In the genomic region with DNA sequence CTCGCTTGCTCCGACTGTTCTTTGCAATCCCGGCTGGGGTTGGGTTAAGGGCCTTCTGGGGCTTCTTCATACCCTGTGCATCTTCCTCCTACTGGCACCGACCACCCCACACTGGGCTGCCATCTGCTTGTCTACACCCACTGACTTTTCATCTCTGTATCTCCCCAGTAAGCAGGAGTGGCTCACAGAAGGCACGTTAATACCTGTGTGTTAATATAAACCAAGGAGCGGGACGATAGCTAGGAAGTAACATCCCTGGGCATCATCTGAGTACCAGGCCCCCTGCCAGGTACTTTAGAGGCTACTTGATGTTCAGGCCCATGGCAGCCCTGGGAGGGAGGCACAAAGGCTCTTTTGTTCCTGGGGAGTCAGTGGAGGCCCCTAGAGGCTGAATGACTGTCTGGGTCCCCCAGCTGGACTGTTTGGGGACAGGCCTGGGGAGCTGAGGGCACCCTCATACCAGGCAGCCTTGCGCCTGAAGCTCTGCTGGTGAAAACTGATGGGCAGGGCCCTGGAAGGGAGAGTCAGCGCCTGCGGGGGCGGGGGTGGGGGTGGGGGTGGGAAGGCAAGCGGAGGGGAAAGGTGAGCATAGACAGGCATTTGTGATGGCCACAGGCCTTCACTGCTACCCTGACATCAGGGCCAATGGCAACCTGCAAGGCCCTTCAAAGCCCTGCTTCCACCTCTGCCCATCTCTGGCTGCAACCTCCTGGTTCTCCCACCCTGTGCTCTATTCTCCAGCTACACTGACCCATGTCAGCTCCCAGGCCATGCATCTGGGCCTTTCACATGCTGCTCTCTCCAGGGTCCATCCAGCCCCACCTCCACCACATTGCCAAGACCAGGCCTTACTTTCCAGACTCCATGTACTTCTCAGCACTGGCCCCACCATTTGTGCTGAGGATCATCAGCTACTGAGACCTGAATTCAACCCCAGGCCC, we compare ENCODE assay signal across 8 cellular contexts. TPM values are rescaled to one million over a fixed set of nuclear protein-coding genes. Genes with fewer than 3 reads are reported as not detected.
A peak's percentile ranks its signal among the peaks of the same experiment; 100 is the strongest.
DNase-seq lines count a peak whose midpoint lies in the region; ATAC-seq and TF ChIP-seq lines count a peak whose summit lies in the region.

No MANE protein-coding gene starts in this region.

- H3K9me3 ChIP-seq in DOHH2 (ENCODE audit: control insufficient read depth, insufficient read depth, low read length) (no peaks in the 10 kb centered on the region), Karpas-422 (ENCODE audit: low read length) (no peaks in the 10 kb centered on the region), upper lobe of right lung (no peaks in the 10 kb centered on the region)

- H3F3A ChIP-seq in DOHH2 (ENCODE audit: control insufficient read depth, insufficient read depth): no peaks in the 10 kb centered on the region

- H3K79me2 ChIP-seq in DOHH2 (ENCODE audit: control insufficient read depth, low read length): peaks cover 3% of the 10 kb centered on the region; the same call in 1 of the 2 replicates
- no peaks in the 10 kb centered on the region for H3K79me2 ChIP-seq in Karpas-422 (ENCODE audit: low read length)

- ATAC-seq in upper lobe of right lung: no peak

- H3K4me2 ChIP-seq in DOHH2 (ENCODE audit: low read length) (peak overlapping the region; percentile 86), Karpas-422 (ENCODE audit: low read depth, low read length, poor library complexity, severe bottlenecking) (peak overlapping the region; percentile 75)

- H3K27me3 Mint-ChIP-seq in brain: no peaks in the 10 kb centered on the region
- H3K27me3 Mint-ChIP-seq in mesothelial cell of epicardium (ENCODE audit: low read depth): no peaks in the 10 kb centered on the region

- H3K27me3 ChIP-seq in DOHH2 (ENCODE audit: control insufficient read depth, low read length) (no peaks in the 10 kb centered on the region), Karpas-422 (ENCODE audit: low read length) (no peaks in the 10 kb centered on the region), upper lobe of right lung (no peaks in the 10 kb centered on the region)

- H3K36me3 ChIP-seq in DOHH2 (ENCODE audit: control insufficient read depth, low read length) (no peaks in the 10 kb centered on the region), Karpas-422 (ENCODE audit: insufficient read depth, low read length) (no peaks in the 10 kb centered on the region), upper lobe of right lung (no peaks in the 10 kb centered on the region)

- peak overlapping the region; percentile 69 for H3K4me3 ChIP-seq in DOHH2 (ENCODE audit: low read length)
- H3K4me3 ChIP-seq in Karpas-422 (ENCODE audit: low read length): peak overlapping the region; percentile 59; the same call in 1 of the 2 replicates
- peak overlapping the region; percentile 52 for H3K4me3 ChIP-seq in upper lobe of right lung

- DNase-seq in Karpas-422 (peak; percentile 55), mesothelial cell of epicardium (ENCODE audit: low spot score in 2 of 2, unreplicated experiment in 2 of 2) (no peak), upper lobe of right lung (no peak), T1000 (lab: John Stamatoyannopoulos, UW) (no peak), NCI-H1417 treated with DMSO at 0.1 percent for 48 hours (lab: John Stamatoyannopoulos, UW) (no peak), GF-D8 (lab: John Stamatoyannopoulos, UW) (no peak)

- H3K4me3 Mint-ChIP-seq in brain (peak overlapping the region; percentile 76 to 83 (median 79)), mesothelial cell of epicardium (peak overlapping the region; percentile 65)

- no peaks in the 10 kb centered on the region for H3K9me2 ChIP-seq in DOHH2 (replicated peaks; ENCODE audit: control insufficient read depth, low read length)
- no peaks in the 10 kb centered on the region for H3K9me2 ChIP-seq in Karpas-422 (replicated peaks; ENCODE audit: insufficient read depth, low read length)

- no peaks in the 10 kb centered on the region for H4K20me1 ChIP-seq in DOHH2 (ENCODE audit: control insufficient read depth, insufficient read depth, low read depth, low read length)
- no peaks in the 10 kb centered on the region for H4K20me1 ChIP-seq in Karpas-422 (ENCODE audit: insufficient read depth, low read depth, low read length)

- H3K9me3 Mint-ChIP-seq in brain (no peaks in the 10 kb centered on the region), mesothelial cell of epicardium (no peaks in the 10 kb centered on the region)

- peaks cover 9% of the 10 kb centered on the region for H3K4me1 Mint-ChIP-seq in brain
- peaks cover 12% of the 10 kb centered on the region for H3K4me1 Mint-ChIP-seq in mesothelial cell of epicardium

- TF ChIP-seq CTCF in DOHH2 (IDR thresholded peaks at IDR 0.05; ENCODE audit: low read depth, low read length, poor library complexity, severe bottlenecking) (no peak), brain (conservative IDR thresholded peaks at IDR 0.05) (no peak), mesothelial cell of epicardium (IDR thresholded peaks at IDR 0.05; ENCODE audit: unreplicated experiment) (no peak), upper lobe of right lung (IDR thresholded peaks at IDR 0.05) (no peak)

- H3K27ac Mint-ChIP-seq in brain: peak overlapping the region; percentile 58 to 87 (median 77)
- H3K27ac Mint-ChIP-seq in mesothelial cell of epicardium: peak overlapping the region; percentile 88

- peak overlapping the region; percentile 78 for H2AFZ ChIP-seq in Karpas-422 (ENCODE audit: low read length)

- H3K9ac ChIP-seq in Karpas-422 (ENCODE audit: low read length): peak overlapping the region; percentile 77

- H3K4me1 ChIP-seq in DOHH2 (ENCODE audit: control insufficient read depth, low read length) (peaks cover 16% of the 10 kb centered on the region), Karpas-422 (ENCODE audit: low read length) (peaks cover 17% of the 10 kb centered on the region), upper lobe of right lung (peaks cover 17% of the 10 kb centered on the region)

- intact Hi-C loops in upper lobe of right lung (cut with DNase I): loop anchor here (5.0 kb wide), 1 partner anchor 211 kb away; no protein-coding TSS in a partner anchor

- H3K27ac ChIP-seq in DOHH2 (ENCODE audit: low read depth, low read length) (peak overlapping the region; percentile 51), Karpas-422 (ENCODE audit: low read length) (peak overlapping the region; percentile 58), upper lobe of right lung (peak overlapping the region; percentile 96)

- no peaks in the 10 kb centered on the region for H3K36me3 Mint-ChIP-seq in brain
- H3K36me3 Mint-ChIP-seq in mesothelial cell of epicardium: peaks cover under 1% of the 10 kb centered on the region

RNA-seq across cellular contexts. Expression of gene DEGS2, which starts 34.2 kb away (rescaled TPM):
- 0.43 TPM in 1 of 2 replicates, not detected in the other for total RNA-seq in Karpas-422 (2014; rRNA removed; shearing (Covaris generic); ENCODE audit: low replicate concordance)
- polyA plus RNA-seq in brain (ENCODE audit: insufficient read depth, low read depth, low replicate concordance): 3.1 TPM
- total RNA-seq in mesothelial cell of epicardium (1.5 to 2.1 TPM (median 1.6 TPM) in 3 replicates), upper lobe of right lung (1.7 TPM)

RNA-seq across cellular contexts. Expression of gene YY1, which starts 45.3 kb away (rescaled TPM):
- total RNA-seq in Karpas-422 (2014; rRNA removed; shearing (Covaris generic); ENCODE audit: low replicate concordance): 95.9 and 115 TPM in 2 replicates
- polyA plus RNA-seq in brain (ENCODE audit: insufficient read depth, low read depth, low replicate concordance): 43.9 TPM
- 89.0 to 94.5 TPM (median 91.9 TPM) in 3 replicates for total RNA-seq in mesothelial cell of epicardium
- total RNA-seq in upper lobe of right lung: 69.4 TPM
